Comparison of ENCODE assay signal across 8 cellular contexts in genomic region chr15:89361451-89362202, GRCh38. TPM values are rescaled to one million over a fixed set of nuclear protein-coding genes. Genes with fewer than 3 reads are reported as not detected.
DNase-seq lines count a peak whose midpoint lies in the region; ATAC-seq and TF ChIP-seq lines count a peak whose summit lies in the region.

No MANE protein-coding gene starts in this region.

- H3K9me2 ChIP-seq in hepatocyte (replicated peaks; ENCODE audit: insufficient read depth): no peaks in the 10 kb centered on the region

- no peak for ATAC-seq in activated naive CD8-positive, alpha-beta T cell treated with anti-CD3 and anti-CD28 coated beads, Interleukin-2, amount 50 U/mL, for 24 hours
- no peak for ATAC-seq in GM18867 (IDR thresholded peaks at IDR 0.05; ENCODE audit: unreplicated experiment)

- no peak overlapping the region for H2AFZ ChIP-seq in hepatocyte

- H4K20me1 ChIP-seq in hepatocyte (ENCODE audit: insufficient read depth, poor library complexity, severe bottlenecking): no peaks in the 10 kb centered on the region

- H3K9me3 Mint-ChIP-seq in activated naive CD8-positive, alpha-beta T cell treated with anti-CD3 and anti-CD28 coated beads, Interleukin-2, amount 50 U/mL, for 24 hours: no peaks in the 10 kb centered on the region

- no peak overlapping the region for H3K27ac ChIP-seq in hepatocyte
- no peak overlapping the region for H3K27ac ChIP-seq in vagina

- no peaks in the 10 kb centered on the region for H3K9me3 ChIP-seq in hepatocyte (ENCODE audit: low read depth)
- H3K9me3 ChIP-seq in vagina: no peaks in the 10 kb centered on the region

- intact Hi-C loops in vagina (cut with DNase I): no loop called here

- TF ChIP-seq POLR2A in vagina (IDR thresholded peaks at IDR 0.05): no peak

- H3K27me3 ChIP-seq in hepatocyte: peaks cover 95% of the 10 kb centered on the region
- peaks cover 23% of the 10 kb centered on the region for H3K27me3 ChIP-seq in vagina

- no peak overlapping the region for H3K27ac Mint-ChIP-seq in activated naive CD8-positive, alpha-beta T cell treated with anti-CD3 and anti-CD28 coated beads, Interleukin-2, amount 50 U/mL, for 24 hours

- peak overlapping the region; percentile 41 for H3K4me2 ChIP-seq in hepatocyte

- no peaks in the 10 kb centered on the region for H3K36me3 Mint-ChIP-seq in activated naive CD8-positive, alpha-beta T cell treated with anti-CD3 and anti-CD28 coated beads, Interleukin-2, amount 50 U/mL, for 24 hours (ENCODE audit: low read depth)

- H3K4me1 Mint-ChIP-seq in activated naive CD8-positive, alpha-beta T cell treated with anti-CD3 and anti-CD28 coated beads, Interleukin-2, amount 50 U/mL, for 24 hours: peaks cover 20% of the 10 kb centered on the region

- peaks cover 84% of the 10 kb centered on the region for H3K27me3 Mint-ChIP-seq in activated naive CD8-positive, alpha-beta T cell treated with anti-CD3 and anti-CD28 coated beads, Interleukin-2, amount 50 U/mL, for 24 hours

- DNase-seq in AG20443 (ENCODE audit: low spot score) (peak; percentile 92), HT1080 (ENCODE audit: low read depth) (peak; percentile 47), SW 1271 (lab: John Stamatoyannopoulos, UW) (peak; percentile 37 to 48), hepatocyte (ENCODE audit: low spot score) (peak; percentile 89), vagina (ENCODE audit: extremely low spot score in 2 of 2) (no peak)
- DNase-seq in activated naive CD8-positive, alpha-beta T cell treated with anti-CD3 and anti-CD28 coated beads, Interleukin-2, amount 50 U/mL, for 24 hours: peak; percentile 72
- DNase-seq in stimulated activated CD4-positive, alpha-beta T cell treated with anti-CD3 and anti-CD28 coated beads, Interleukin-15, amount 100 ng/mL, for 1 hour (ENCODE audit: low read depth in 1 of 2, low spot score in 1 of 2): peak; percentile 27 to 44

- no peaks in the 10 kb centered on the region for H3K79me2 ChIP-seq in hepatocyte

- H3K36me3 ChIP-seq in hepatocyte (replicated peaks; ENCODE audit: insufficient read depth, low read depth) (no peaks in the 10 kb centered on the region), vagina (no peaks in the 10 kb centered on the region)

- H3K4me3 Mint-ChIP-seq in activated naive CD8-positive, alpha-beta T cell treated with anti-CD3 and anti-CD28 coated beads, Interleukin-2, amount 50 U/mL, for 24 hours: no peak overlapping the region

- H3K4me3 ChIP-seq in hepatocyte: no peak overlapping the region
- no peak overlapping the region for H3K4me3 ChIP-seq in vagina

- TF ChIP-seq CTCF in hepatocyte (IDR thresholded peaks at IDR 0.05; ENCODE audit: poor library complexity): no peak
- no peak for TF ChIP-seq CTCF in vagina (IDR thresholded peaks at IDR 0.05)

- 12% methylated on average over 41 of the region's 41 CpGs for WGBS in hepatocyte (ENCODE audit: low lambda C conversion rate, missing lambda C conversion rate)

- H3K4me1 ChIP-seq in hepatocyte (ENCODE audit: insufficient read depth): peaks cover 4% of the 10 kb centered on the region
- peaks cover 19% of the 10 kb centered on the region for H3K4me1 ChIP-seq in vagina

RNA-seq across cellular contexts. Expression of gene POLG, which starts 27.0 kb away (rescaled TPM):
- total RNA-seq in HT1080 (2014; rRNA removed; shearing (Covaris generic)): 59.6 and 81.5 TPM in 2 replicates
- polyA plus RNA-seq in HT1080 (2015; cell fraction: cytosol; rRNA removed): 32.7 and 35.0 TPM in 2 replicates
- 94.7 and 115 TPM in 2 replicates for polyA plus RNA-seq in HT1080 (2015; cell fraction: nucleus; rRNA removed)
- total RNA-seq in hepatocyte (28.0 and 54.0 TPM in 2 replicates), vagina (50.3 TPM)
- polyA plus RNA-seq in hepatocyte: 34.0 and 44.1 TPM in 2 replicates

Comparison
In these comparisons a context has a peak if more than half of its experiments do, and no peak if none do; other contexts are left out.
1. DNase-seq: peak in AG20443 (single experiment), HT1080 (single experiment), SW 1271 (2 of 2), activated naive CD8-positive, alpha-beta T cell treated with anti-CD3 and anti-CD28 coated beads, Interleukin-2, amount 50 U/mL, for 24 hours (single experiment), hepatocyte (single experiment) and stimulated activated CD4-positive, alpha-beta T cell treated with anti-CD3 and anti-CD28 coated beads, Interleukin-15, amount 100 ng/mL, for 1 hour (2 of 2); none in vagina (0 of 2).